8 cellular contexts compared by ENCODE assay signal in genomic region chr1:222095606-222096475, GRCh38.
DNase-seq lines count a peak whose midpoint lies in the region; ATAC-seq, FAIRE-seq and TF ChIP-seq lines count a peak whose summit lies in the region.

No MANE protein-coding gene starts in this region.

- TF ChIP-seq CTCF in AG09319 (IDR thresholded peaks at IDR 0.05; ENCODE audit: low read depth, low read length) (peak; percentile 47), kidney (IDR thresholded peaks at IDR 0.05; ENCODE audit: borderline replicate concordance, extremely low read depth, insufficient read depth) (peak; percentile 76)

- no peaks in the 10 kb centered on the region for H3K36me3 ChIP-seq in kidney (ENCODE audit: control insufficient read depth in 1 of 2, insufficient read depth in 2 of 2, low read length in 2 of 2)

- H3K4me3 Mint-ChIP-seq in activated naive CD8-positive, alpha-beta T cell treated with anti-CD3 and anti-CD28 coated beads for 36 hours, result no peak overlapping the region

- H3K27me3 Mint-ChIP-seq in activated naive CD8-positive, alpha-beta T cell treated with anti-CD3 and anti-CD28 coated beads for 36 hours, result no peaks in the 10 kb centered on the region

- H3K9me3 ChIP-seq in kidney (ENCODE audit: control insufficient read depth in 1 of 2, low read length in 2 of 2), result no peaks in the 10 kb centered on the region

- FAIRE-seq in kidney (lab: Jason Lieb, UNC), result no peak

- H3K9me3 Mint-ChIP-seq in activated naive CD8-positive, alpha-beta T cell treated with anti-CD3 and anti-CD28 coated beads for 36 hours, result no peaks in the 10 kb centered on the region

- H3K9ac ChIP-seq in kidney (ENCODE audit: low read length in 2 of 2), result no peak overlapping the region

- intact Hi-C loops in kidney (cut with DNase I), result no loop called here

- peaks cover 0 to 7% of the 10 kb centered on the region in 2 donors for H3K4me1 ChIP-seq in kidney (ENCODE audit: control insufficient read depth in 1 of 2, insufficient read depth in 1 of 2, low read depth in 1 of 2, low read length in 2 of 2)

- ATAC-seq in GM19025 (IDR thresholded peaks at IDR 0.05; ENCODE audit: low read depth, unreplicated experiment) (peak; percentile 68), HG03175 (IDR thresholded peaks at IDR 0.05; ENCODE audit: unreplicated experiment) (peak; percentile 79), GM18907 (IDR thresholded peaks at IDR 0.05; ENCODE audit: unreplicated experiment) (no peak)

- no peaks in the 10 kb centered on the region for H3K36me3 Mint-ChIP-seq in activated naive CD8-positive, alpha-beta T cell treated with anti-CD3 and anti-CD28 coated beads for 36 hours

- no peak overlapping the region for H3K27ac Mint-ChIP-seq in activated naive CD8-positive, alpha-beta T cell treated with anti-CD3 and anti-CD28 coated beads for 36 hours

- H3K27ac ChIP-seq in kidney (ENCODE audit: low read depth in 2 of 2, low read length in 2 of 2), result no peak overlapping the region

- peaks cover 2% of the 10 kb centered on the region for H3K4me1 Mint-ChIP-seq in activated naive CD8-positive, alpha-beta T cell treated with anti-CD3 and anti-CD28 coated beads for 36 hours

- DNase-seq in AG09319 (ENCODE audit: extremely low read depth, low read depth) (no peak), SKM-1 treated with dmso at 0.1 percent for 144 hours (lab: John Stamatoyannopoulos, UW; ENCODE audit: unreplicated experiment) (peak; percentile 61), kidney (peak; percentile 66)
- DNase-seq in activated naive CD8-positive, alpha-beta T cell treated with anti-CD3 and anti-CD28 coated beads for 36 hours, result peak; percentile 43
- peak; percentile 33 for DNase-seq in stimulated activated CD8-positive, alpha-beta memory T cell treated with anti-CD3 and anti-CD28 coated beads, Interleukin-12 subunit alpha, Interleukin-12 subunit beta, amount 100 ng/mL, for 1 hour (ENCODE audit: low read depth)

- H3K4me3 ChIP-seq in kidney (ENCODE audit: low read length in 2 of 2), result no peak overlapping the region
